8 cellular contexts compared by ENCODE assay signal in genomic region chr1:27102707-27103468, GRCh38. TPM values are rescaled to one million over a fixed set of nuclear protein-coding genes. Genes with fewer than 3 reads are reported as not detected.
DNase-seq lines count a peak whose midpoint lies in the region; TF ChIP-seq lines count a peak whose summit lies in the region.

No MANE protein-coding gene starts in this region.

- peak; percentile 85 for DNase-seq in 8988T
- peak; percentile 25 for DNase-seq in NCI-H2196 treated with DMSO at 0.1 percent for 48 hours (lab: John Stamatoyannopoulos, UW; ENCODE audit: unreplicated experiment)
- DNase-seq in activated CD4-positive, alpha-beta T cell treated with anti-CD3 and anti-CD28 coated beads, Interleukin-2, amount 50 U/mL, for 4 hours = peak; percentile 74 to 77
- DNase-seq in dermis blood vessel endothelial cell = peak; percentile 80
- peak; percentile 76 for DNase-seq in medulla oblongata (ENCODE audit: extremely low spot score)
- DNase-seq in stimulated activated CD8-positive, alpha-beta memory T cell treated with anti-CD3 and anti-CD28 coated beads, Interleukin-2, amount 100 ng/mL, for 1 hour (ENCODE audit: low read depth in 2 of 2) = peak; percentile 62 to 69
- DNase-seq in NCI-H1048 (lab: John Stamatoyannopoulos, UW) = no peak

- peak; percentile 99 for TF ChIP-seq CTCF in GM12873 (IDR thresholded peaks at IDR 0.05; ENCODE audit: insufficient read depth, low read depth, low read length, missing control alignments)

RNA-seq across cellular contexts. Expression of gene SLC9A1, which starts 52.0 kb away (rescaled TPM):
- total RNA-seq in dermis blood vessel endothelial cell = 5.6 and 20.1 TPM in 2 replicates
